ENCODE assay signal across 1 cellular context in the genomic region with DNA sequence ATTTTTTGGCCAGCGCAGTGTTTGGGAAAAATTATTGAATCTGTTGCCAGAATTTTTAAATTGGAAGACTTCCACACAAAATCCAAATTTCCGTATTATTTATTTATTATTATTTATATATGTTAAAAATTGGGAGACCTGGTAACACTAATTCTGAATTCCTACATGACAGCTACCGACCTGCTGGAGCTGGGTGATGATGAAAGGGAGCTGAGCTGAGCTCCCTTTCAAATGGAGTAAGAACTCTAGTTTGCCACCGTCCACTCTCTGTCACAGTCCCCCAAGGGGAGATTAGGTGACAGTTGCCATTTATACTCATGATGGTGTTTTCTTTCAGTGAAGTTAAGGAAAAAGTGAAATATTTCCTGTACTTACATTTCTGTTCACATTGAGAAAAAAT.
TF ChIP-seq lines count a peak whose summit lies in the region.

No MANE protein-coding gene starts in this region.

TF ChIP-seq in IMR-90, 13 proteins besides CTCF, POLR2A, EP300 and RAD21 (continued from another document):
- TF ChIP-seq, protein P1, sequence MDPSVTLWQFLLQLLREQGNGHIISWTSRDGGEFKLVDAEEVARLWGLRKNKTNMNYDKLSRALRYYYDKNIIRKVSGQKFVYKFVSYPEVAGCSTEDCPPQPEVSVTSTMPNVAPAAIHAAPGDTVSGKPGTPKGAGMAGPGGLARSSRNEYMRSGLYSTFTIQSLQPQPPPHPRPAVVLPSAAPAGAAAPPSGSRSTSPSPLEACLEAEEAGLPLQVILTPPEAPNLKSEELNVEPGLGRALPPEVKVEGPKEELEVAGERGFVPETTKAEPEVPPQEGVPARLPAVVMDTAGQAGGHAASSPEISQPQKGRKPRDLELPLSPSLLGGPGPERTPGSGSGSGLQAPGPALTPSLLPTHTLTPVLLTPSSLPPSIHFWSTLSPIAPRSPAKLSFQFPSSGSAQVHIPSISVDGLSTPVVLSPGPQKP (IDR thresholded peaks at IDR 0.05; ENCODE audit: borderline replicate concordance, low read depth, low read length): no peak
